In genomic region chr19:46610851-46611770, GRCh38 we compare ENCODE assay signal across 11 cellular contexts. TPM values are rescaled to one million over a fixed set of nuclear protein-coding genes. Genes with fewer than 3 reads are reported as not detected.
DNase-seq lines count a peak whose midpoint lies in the region; ATAC-seq and TF ChIP-seq lines count a peak whose summit lies in the region.
"Had no signal": no experiment of that assay in that cellular context is flagged by ENCODE, and none has a peak within 500 bp of the region (broad histone marks: within the 10 kb centered on the region; RNA-seq: fewer than 3 reads in every experiment).

No MANE protein-coding gene starts in this region.

- H3K4me3 Mint-ChIP-seq in activated CD4-positive, alpha-beta T cell treated with anti-CD3 and anti-CD28 coated beads, Interleukin-2, amount 10 ng/mL, durations not matched to agents 7 days and 5 days, result peak overlapping the region; percentile 53

- H3K4me1 Mint-ChIP-seq in activated CD4-positive, alpha-beta T cell treated with anti-CD3 and anti-CD28 coated beads, Interleukin-2, amount 10 ng/mL, durations not matched to agents 7 days and 5 days, result peaks cover 75% of the 10 kb centered on the region

- CTCF ChIA-PET in activated CD4-positive, alpha-beta T cell treated with anti-CD3 and anti-CD28 coated beads, Interleukin-2, amount 10 ng/mL, durations not matched to agents 7 days and 5 days (lab: Charles Lee), result interaction anchor here (0.6 to 6.5 kb wide), 10 partner anchors 9 to 215 kb away, joined by 3 to 78 read pairs (median 6); partner anchors contain the start of genes CALM3 and DACT3

- intact Hi-C loops in Right ventricle myocardium superior (cut with DNase I) (no loop called here), left ventricle myocardium inferior (cut with micrococcal nuclease) (no loop called here)

- no peak for TF ChIP-seq POLR2A in tibial nerve (IDR thresholded peaks at IDR 0.05)

- no peaks in the 10 kb centered on the region for H3K27me3 Mint-ChIP-seq in activated CD4-positive, alpha-beta T cell treated with anti-CD3 and anti-CD28 coated beads, Interleukin-2, amount 10 ng/mL, durations not matched to agents 7 days and 5 days

- H3K9me3 Mint-ChIP-seq in activated CD4-positive, alpha-beta T cell treated with anti-CD3 and anti-CD28 coated beads, Interleukin-2, amount 10 ng/mL, durations not matched to agents 7 days and 5 days, result no peaks in the 10 kb centered on the region

- POLR2A ChIA-PET in activated CD4-positive, alpha-beta T cell treated with anti-CD3 and anti-CD28 coated beads, Interleukin-2, amount 10 ng/mL, durations not matched to agents 7 days and 5 days (lab: Charles Lee), result interaction anchor here (0.9 to 2.2 kb wide), 2 partner anchors 10 to 51 kb away, joined by 3 to 26 read pairs; partner anchors contain the start of gene CALM3

- H3K36me3 Mint-ChIP-seq in activated CD4-positive, alpha-beta T cell treated with anti-CD3 and anti-CD28 coated beads, Interleukin-2, amount 10 ng/mL, durations not matched to agents 7 days and 5 days (ENCODE audit: low read depth), result peaks cover 48% of the 10 kb centered on the region

- WGBS in tibial nerve, 2 donors, result 63 to 65% methylated on average over 17 of the region's 17 CpGs

- ATAC-seq in Right ventricle myocardium superior (ENCODE audit: poor library complexity), result no peak
- no peak for ATAC-seq in GM21825 (IDR thresholded peaks at IDR 0.05; ENCODE audit: unreplicated experiment)
- ATAC-seq in GM18517 (IDR thresholded peaks at IDR 0.05; ENCODE audit: unreplicated experiment), result no peak
- ATAC-seq in GM19023 (IDR thresholded peaks at IDR 0.05; ENCODE audit: unreplicated experiment), result no peak

- H3K36me3 ChIP-seq in right atrium auricular region (peaks cover 41% of the 10 kb centered on the region), left ventricle myocardium inferior (peaks cover 38% of the 10 kb centered on the region), tibial nerve (peaks cover 0 to 47% (median 8%) of the 10 kb centered on the region in 3 donors)

- H3K4me1 ChIP-seq in right atrium auricular region, result peaks cover 0 to 13% of the 10 kb centered on the region in 2 donors
- peaks cover 22% of the 10 kb centered on the region for H3K4me1 ChIP-seq in left ventricle myocardium inferior
- H3K4me1 ChIP-seq in tibial nerve, result peaks cover 0 to 71% (median 25%) of the 10 kb centered on the region in 4 donors

- H3K9me3 ChIP-seq in right atrium auricular region (no peaks in the 10 kb centered on the region), left ventricle myocardium inferior (replicated peaks) (no peaks in the 10 kb centered on the region), tibial nerve (no peaks in the 10 kb centered on the region)
- H3K9me3 ChIP-seq: suprapubic skin had no signal

- H3K27ac Mint-ChIP-seq in activated CD4-positive, alpha-beta T cell treated with anti-CD3 and anti-CD28 coated beads, Interleukin-2, amount 10 ng/mL, durations not matched to agents 7 days and 5 days, result peak overlapping the region; percentile 92

- H3K27ac ChIP-seq in right atrium auricular region (no peak overlapping the region), left ventricle myocardium inferior (replicated peaks) (no peak overlapping the region), tibial nerve (peak overlapping the region in 3 of 4 donors; percentile 24 to 96 (median 69))
- H3K27ac ChIP-seq: suprapubic skin had no signal

- TF ChIP-seq EP300 in tibial nerve (IDR thresholded peaks at IDR 0.05), result no peak

- H3K4me3 ChIP-seq in right atrium auricular region (no peak overlapping the region), left ventricle myocardium inferior (no peak overlapping the region), tibial nerve (no peak overlapping the region)
- H3K4me3 ChIP-seq: suprapubic skin had no signal

- DNase-seq in Right ventricle myocardium superior, result peak; percentile 24
- DNase-seq in right atrium auricular region (ENCODE audit: low spot score), result no peak
- DNase-seq in activated CD4-positive, alpha-beta T cell treated with anti-CD3 and anti-CD28 coated beads, Interleukin-2, amount 10 ng/mL, durations not matched to agents 7 days and 5 days, result peak; percentile 65
- peak; percentile 9 for DNase-seq in left ventricle myocardium inferior
- peak in 1 of 2 donors; percentile 11 for DNase-seq in tibial nerve (ENCODE audit: low spot score in 2 of 2)
- DNase-seq: DMS79, SIG-M5 had no signal

- no peak for TF ChIP-seq CTCF in right atrium auricular region (IDR thresholded peaks at IDR 0.05)
- no peak for TF ChIP-seq CTCF in left ventricle myocardium inferior (IDR thresholded peaks at IDR 0.05; ENCODE audit: borderline replicate concordance)
- TF ChIP-seq CTCF in tibial nerve (IDR thresholded peaks at IDR 0.05), result no peak

- H3K27me3 ChIP-seq in right atrium auricular region (no peaks in the 10 kb centered on the region), left ventricle myocardium inferior (ENCODE audit: low read depth) (no peaks in the 10 kb centered on the region), tibial nerve (no peaks in the 10 kb centered on the region)
- H3K27me3 ChIP-seq: suprapubic skin had no signal

RNA-seq across cellular contexts. Expression of gene CALM3, which starts 10.0 kb away (rescaled TPM):
- total RNA-seq in Right ventricle myocardium superior (326 TPM), right atrium auricular region (100 to 1,000 TPM; 210 to 296 TPM), left ventricle myocardium inferior (294 TPM), tibial nerve (100 to 1,000 TPM; 123 to 167 (median 137) TPM)
- total RNA-seq in activated CD4-positive, alpha-beta T cell treated with anti-CD3 and anti-CD28 coated beads, Interleukin-2, amount 10 ng/mL, durations not matched to agents 7 days and 5 days, result 100 to 1,000 TPM; 700 to 784 TPM

RNA-seq across cellular contexts. Expression of gene PTGIR, which starts 13.8 kb away (rescaled TPM):
- total RNA-seq in Right ventricle myocardium superior (2.6 TPM), right atrium auricular region (10 to 100 TPM in 1 of 2 donors, 1 to 10 TPM in 1; 7.0 to 20.6 TPM), left ventricle myocardium inferior (3.7 TPM), tibial nerve (10 to 100 TPM in 2 of 4 donors, 1 to 10 TPM in 2; 3.1 to 43.2 (median 12.7) TPM)
- total RNA-seq in activated CD4-positive, alpha-beta T cell treated with anti-CD3 and anti-CD28 coated beads, Interleukin-2, amount 10 ng/mL, durations not matched to agents 7 days and 5 days, result 10 to 100 TPM; 14.0 to 14.7 TPM

RNA-seq across cellular contexts. Expression of gene GNG8, which starts 24.9 kb away (rescaled TPM):
- total RNA-seq in Right ventricle myocardium superior, result not detected
- total RNA-seq in right atrium auricular region, result not detected
- total RNA-seq in activated CD4-positive, alpha-beta T cell treated with anti-CD3 and anti-CD28 coated beads, Interleukin-2, amount 10 ng/mL, durations not matched to agents 7 days and 5 days, result not detected
- total RNA-seq in left ventricle myocardium inferior, result not detected
- total RNA-seq in tibial nerve, result not detected
- total RNA-seq: suprapubic skin had no signal

RNA-seq across cellular contexts. Expression of gene DACT3, which starts 49.9 kb away (rescaled TPM):
- total RNA-seq in Right ventricle myocardium superior, result 15.2 TPM
- total RNA-seq in right atrium auricular region, result 10 to 100 TPM; 23.5 to 25.9 TPM
- under 1 TPM; 0.31 to 0.42 TPM for total RNA-seq in activated CD4-positive, alpha-beta T cell treated with anti-CD3 and anti-CD28 coated beads, Interleukin-2, amount 10 ng/mL, durations not matched to agents 7 days and 5 days
- total RNA-seq in left ventricle myocardium inferior, result 18.3 TPM
- total RNA-seq in tibial nerve, result 10 to 100 TPM in 1 of 4 donors, 1 to 10 TPM in 3; 7.1 to 11.7 (median 8.2) TPM

Comparison
In these comparisons a context has a peak if more than half of its experiments do, and no peak if none do; other contexts are left out.
1. H3K27ac ChIP-seq: peak in tibial nerve (3 of 4); none in right atrium auricular region (0 of 2) and left ventricle myocardium inferior (single experiment).